25 cellular contexts compared by ENCODE assay signal in the genomic region with DNA sequence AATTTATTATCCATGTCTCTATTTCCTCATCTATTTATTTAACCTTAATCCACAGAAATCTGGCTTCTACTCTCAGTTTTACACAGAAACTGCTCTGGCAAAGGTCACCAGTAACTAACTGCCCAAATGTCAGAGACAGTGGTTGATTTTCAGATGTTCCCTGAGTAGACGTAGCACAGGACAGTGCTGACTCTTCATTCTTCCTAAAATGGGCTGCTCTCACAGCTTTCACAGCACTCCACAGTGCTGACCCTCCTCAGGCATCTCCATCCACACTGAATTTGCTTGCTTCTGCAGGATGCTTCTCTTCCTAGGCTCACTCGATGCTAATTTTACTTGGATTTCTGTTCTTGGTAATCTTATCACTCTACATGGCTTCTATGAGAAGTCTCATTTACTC.
"Had no signal": no experiment of that assay in that cellular context is flagged by ENCODE, and none has a peak within 500 bp of the region (broad histone marks: within the 10 kb centered on the region; RNA-seq: fewer than 3 reads in every experiment).

No MANE protein-coding gene starts in this region.

- H3K9me3 Mint-ChIP-seq: activated CD4-positive, alpha-beta memory T cell treated with anti-CD3 and anti-CD28 coated beads for 36 hours; activated CD4-positive, alpha-beta T cell treated with anti-CD3 and anti-CD28 coated beads, Interleukin-2, amount 10 ng/mL, durations not matched to agents 7 days and 5 days; activated naive CD4-positive, alpha-beta T cell treated with anti-CD3 and anti-CD28 coated beads for 36 hours had no signal

- H3K27me3 Mint-ChIP-seq: activated CD4-positive, alpha-beta memory T cell treated with anti-CD3 and anti-CD28 coated beads for 36 hours; activated CD4-positive, alpha-beta T cell treated with anti-CD3 and anti-CD28 coated beads, Interleukin-2, amount 10 ng/mL, durations not matched to agents 7 days and 5 days; activated naive CD8-positive, alpha-beta T cell; T-cell had no signal

- H3K27me3 ChIP-seq: MG63 had no signal

- H3K27ac ChIP-seq: KMS-11, VCaP had no signal

- H3K9me3 ChIP-seq: MG63 had no signal

- DNase-seq: activated CD4-positive, alpha-beta memory T cell treated with anti-CD3 and anti-CD28 coated beads for 36 hours; activated CD4-positive, alpha-beta T cell treated with anti-CD3 and anti-CD28 coated beads, Interleukin-2, amount 10 ng/mL, durations not matched to agents 7 days and 5 days; activated CD4-positive, CD25-positive, alpha-beta regulatory T cell; activated CD8-positive, alpha-beta memory T cell treated with anti-CD3 and anti-CD28 coated beads for 24 hours; activated effector memory CD4-positive, alpha-beta T cell treated with anti-CD3 and anti-CD28 coated beads, Interleukin-2, amount 50 U/mL, for 16 hours; activated naive CD4-positive, alpha-beta T cell treated with anti-CD3 and anti-CD28 coated beads for 36 hours; activated T-cell treated with anti-CD3 and anti-CD28 coated beads, Interleukin-2, amount 50 U/mL, for 4 hours; caudate nucleus; MG63; NCI-H1105; NCI-H1436; NCI-H1694 treated with DMSO at 0.1 percent for 48 hours; NCI-H2029 treated with DMSO at 0.1 percent for 48 hours; NCI-H2171; NCI-H226; NCI-H526; NCI-H82; PC-3; SIG-M5; T-cell; T-helper 2 cell; T1000 had no signal

- H3K4me3 Mint-ChIP-seq: activated CD4-positive, alpha-beta memory T cell treated with anti-CD3 and anti-CD28 coated beads for 36 hours; activated CD4-positive, alpha-beta T cell treated with anti-CD3 and anti-CD28 coated beads, Interleukin-2, amount 10 ng/mL, durations not matched to agents 7 days and 5 days; activated naive CD4-positive, alpha-beta T cell treated with anti-CD3 and anti-CD28 coated beads for 36 hours; activated naive CD8-positive, alpha-beta T cell; activated T-cell treated with anti-CD3 and anti-CD28 coated beads, Interleukin-2, amount 50 U/mL, for 4 hours; T-cell had no signal

- H3K36me3 ChIP-seq: MG63 had no signal

- H3K36me3 Mint-ChIP-seq: activated CD4-positive, alpha-beta memory T cell treated with anti-CD3 and anti-CD28 coated beads for 36 hours; activated naive CD8-positive, alpha-beta T cell; T-cell had no signal

- H3K4me2 ChIP-seq: KMS-11 had no signal

- H3K9ac ChIP-seq: KMS-11 had no signal

- H3K4me1 Mint-ChIP-seq: activated CD4-positive, alpha-beta T cell treated with anti-CD3 and anti-CD28 coated beads, Interleukin-2, amount 10 ng/mL, durations not matched to agents 7 days and 5 days; T-cell had no signal

- H3K4me3 ChIP-seq: MG63 had no signal

- H3K27ac Mint-ChIP-seq: activated CD4-positive, alpha-beta memory T cell treated with anti-CD3 and anti-CD28 coated beads for 36 hours; activated CD4-positive, alpha-beta T cell treated with anti-CD3 and anti-CD28 coated beads, Interleukin-2, amount 10 ng/mL, durations not matched to agents 7 days and 5 days; activated naive CD4-positive, alpha-beta T cell treated with anti-CD3 and anti-CD28 coated beads for 36 hours; activated naive CD8-positive, alpha-beta T cell; T-cell had no signal

- ATAC-seq: activated T-cell treated with anti-CD3 and anti-CD28 coated beads, Interleukin-2, amount 50 U/mL, for 4 hours; PC-3; T-cell had no signal
